8 cellular contexts compared by ENCODE assay signal in the genomic region with DNA sequence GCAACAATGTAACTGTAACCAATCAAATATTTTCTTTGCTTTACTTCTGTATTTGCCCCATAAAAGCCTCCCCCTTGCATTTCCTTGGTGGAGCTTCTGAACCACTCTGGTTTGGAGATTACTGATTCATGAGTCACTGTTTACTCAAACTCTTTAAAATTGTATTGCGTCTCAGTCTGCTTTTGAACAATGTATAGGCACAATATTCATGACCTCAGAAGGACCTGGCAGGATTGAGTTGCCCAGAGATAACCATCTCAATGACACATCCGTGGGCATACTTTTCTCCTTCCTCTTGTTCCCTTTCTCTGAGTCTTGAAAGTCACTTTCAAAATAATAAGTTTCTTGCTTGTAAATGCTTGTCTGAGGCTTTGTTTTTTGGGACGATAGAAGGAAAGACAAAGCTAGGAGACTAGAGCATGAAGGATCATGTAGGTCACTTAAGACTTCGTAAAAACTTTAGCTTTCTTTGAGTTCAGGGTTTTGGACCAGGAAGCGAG. TPM values are rescaled to one million over a fixed set of nuclear protein-coding genes. Genes with fewer than 3 reads are reported as not detected.
DNase-seq lines count a peak whose midpoint lies in the region; ATAC-seq, FAIRE-seq and TF ChIP-seq lines count a peak whose summit lies in the region.

No MANE protein-coding gene starts in this region.

- no peak overlapping the region for H3K4me2 ChIP-seq in HepG2 (ENCODE audit: low read depth, low read length)

- no peaks in the 10 kb centered on the region for H3K79me2 ChIP-seq in HepG2 (ENCODE audit: insufficient read depth, low read length)

- 16% methylated on average over 5 of the region's 5 CpGs for WGBS in HepG2 (ENCODE audit: low lambda C conversion rate)
- 49% methylated on average over 5 of the region's 5 CpGs for WGBS in right lobe of liver (ENCODE audit: insufficient coverage, low coverage, low lambda C conversion rate, missing lambda C conversion rate)
- WGBS in transverse colon (ENCODE audit: low coverage in 1 of 2), 2 donors, result 42 to 49% methylated on average over 4 to 5 of the region's 5 CpGs

- POLR2A ChIA-PET in HepG2 (lab: Yijun Ruan, JAX), result no interaction called here

- in situ Hi-C loops in HepG2 (cut with HindIII; ENCODE audit: extremely low pct_ligation_motif_present, low pct_unique_long_range_greater_than_20kb), result no loop called here
- in situ Hi-C loops in transverse colon (cut with MboI; ENCODE audit: low pct_ligation_motif_present in 1 of 4, low pct_unique_long_range_greater_than_20kb in 1 of 4, low sequenced_read_pairs in 3 of 4), result no loop called here

- DNase-seq in HepG2 (ENCODE audit: low spot score) (peak; percentile 83), right lobe of liver (no peak), LoVo (ENCODE audit: low spot score) (peak; percentile 89), dedifferentiated amniotic fluid mesenchymal stem cell (ENCODE audit: extremely low spot score) (peak; percentile 93), transverse colon (no peak), NCI-H446 treated with DMSO at 0.1 percent for 48 hours (lab: John Stamatoyannopoulos, UW) (no peak), Right ventricle myocardium superior (no peak)

- CTCF ChIA-PET in HepG2 (lab: Yijun Ruan, JAX; ENCODE audit: low intra/inter-chr PET ratio, low total read pairs), result no interaction called here

- no peaks in the 10 kb centered on the region for H3K9me3 ChIP-seq in HepG2 (ENCODE audit: low read length)
- no peaks in the 10 kb centered on the region for H3K9me3 ChIP-seq in right lobe of liver
- H3K9me3 ChIP-seq in transverse colon, result no peaks in the 10 kb centered on the region

- no peak overlapping the region for H2AFZ ChIP-seq in HepG2 (ENCODE audit: low read length)

- no peaks in the 10 kb centered on the region for H4K20me1 ChIP-seq in HepG2 (ENCODE audit: insufficient read depth, low read length)

- H3K36me3 ChIP-seq in HepG2 (replicated peaks in 1 of 2; ENCODE audit: control insufficient read depth in 1 of 2, insufficient read depth in 2 of 2, low read length in 2 of 2) (no peaks in the 10 kb centered on the region), right lobe of liver (no peaks in the 10 kb centered on the region), transverse colon (no peaks in the 10 kb centered on the region)

- no peak overlapping the region for H3K9ac ChIP-seq in HepG2 (ENCODE audit: insufficient read depth, low read depth, low read length)

- H3K27ac ChIP-seq in HepG2 (ENCODE audit: extremely low read length, insufficient read depth, low read length) (no peak overlapping the region), right lobe of liver (no peak overlapping the region), transverse colon (peak overlapping the region; percentile 4 to 62 (median 53))

- no TSS peak for BruUV-seq in HepG2 (replicated peaks; lab: Mats Ljungman, UMichigan)

- ATAC-seq in HepG2, result peak; percentile 81
- no peak for ATAC-seq in right lobe of liver
- ATAC-seq in HG02885 (IDR thresholded peaks at IDR 0.05; ENCODE audit: poor library complexity, unreplicated experiment), result no peak
- no peak for ATAC-seq in Right ventricle myocardium superior (ENCODE audit: poor library complexity)

- H3K27me3 ChIP-seq in HepG2 (ENCODE audit: control insufficient read depth in 1 of 2, insufficient read depth in 2 of 2, low read length in 2 of 2), result no peaks in the 10 kb centered on the region
- H3K27me3 ChIP-seq in right lobe of liver, result peaks cover 0 to 5% of the 10 kb centered on the region in 2 donors
- H3K27me3 ChIP-seq in transverse colon, result no peaks in the 10 kb centered on the region

- TF ChIP-seq POLR2A in HepG2 (IDR thresholded peaks at IDR 0.05; ENCODE audit: insufficient read depth in 1 of 2, low read depth in 2 of 2, low read length in 2 of 2) (no peak), right lobe of liver (IDR thresholded peaks at IDR 0.05) (no peak), transverse colon (IDR thresholded peaks at IDR 0.05) (no peak)

- TF ChIP-seq CTCF in HepG2 (CRISPR knock-in tag; IDR thresholded peaks at IDR 0.05) (no peak), right lobe of liver (IDR thresholded peaks at IDR 0.05) (no peak), transverse colon (IDR thresholded peaks at IDR 0.05) (no peak)

- no peak for TF ChIP-seq RAD21 in HepG2 (CRISPR knock-in tag; IDR thresholded peaks at IDR 0.05)

- TF ChIP-seq EP300 in HepG2 (IDR thresholded peaks at IDR 0.05; ENCODE audit: low read depth in 2 of 2, low read length in 2 of 2) (peak in 1 of 2 experiments; percentile 41; a peak in 2 of 4 replicates), HepG2 (CRISPR knock-in tag; IDR thresholded peaks at IDR 0.05; ENCODE audit: borderline replicate concordance) (no peak), transverse colon (IDR thresholded peaks at IDR 0.05; ENCODE audit: low read depth) (no peak)

- H3K4me1 ChIP-seq in HepG2 (ENCODE audit: insufficient read depth, low read length) (peaks cover 14% of the 10 kb centered on the region), right lobe of liver (no peaks in the 10 kb centered on the region), transverse colon (peaks cover 0 to 17% (median 1%) of the 10 kb centered on the region in 4 donors)

- H3K4me3 ChIP-seq in HepG2 (replicated peaks in 1 of 3; ENCODE audit: insufficient read depth in 1 of 3, low read depth in 2 of 3, low read length in 3 of 3) (no peak overlapping the region), right lobe of liver (no peak overlapping the region), transverse colon (no peak overlapping the region)

- intact Hi-C loops in HepG2 (cut with micrococcal nuclease; ENCODE audit: unreplicated experiment), result no loop called here
- intact Hi-C loops in right lobe of liver (cut with DNase I), result no loop called here
- intact Hi-C loops in transverse colon (cut with DNase I; ENCODE audit: low total_unique reads), result no loop called here
- intact Hi-C loops in Right ventricle myocardium superior (cut with DNase I), result no loop called here

- FAIRE-seq in HepG2 (lab: Jason Lieb, UNC), result peak; percentile 39

TF ChIP-seq in HepG2, 621 proteins besides CTCF, POLR2A, EP300 and RAD21 (continues in another document):
- TF ChIP-seq, protein P1, sequence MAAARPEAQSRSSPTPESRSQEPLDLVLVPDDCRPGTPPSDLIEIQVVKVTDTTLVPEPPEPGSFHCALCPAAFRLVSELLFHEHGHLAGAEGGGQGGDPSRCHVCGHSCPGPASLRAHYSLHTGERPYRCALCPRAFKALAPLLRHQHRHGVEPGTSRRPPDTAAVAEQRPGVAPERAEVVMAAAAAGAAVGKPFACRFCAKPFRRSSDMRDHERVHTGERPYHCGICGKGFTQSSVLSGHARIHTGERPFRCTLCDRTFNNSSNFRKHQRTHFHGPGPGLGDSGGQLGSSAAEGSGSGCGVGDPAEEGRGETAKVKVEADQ (CRISPR knock-in tag; IDR thresholded peaks at IDR 0.05; ENCODE audit: borderline replicate concordance), result no peak
- TF ChIP-seq, protein P2, sequence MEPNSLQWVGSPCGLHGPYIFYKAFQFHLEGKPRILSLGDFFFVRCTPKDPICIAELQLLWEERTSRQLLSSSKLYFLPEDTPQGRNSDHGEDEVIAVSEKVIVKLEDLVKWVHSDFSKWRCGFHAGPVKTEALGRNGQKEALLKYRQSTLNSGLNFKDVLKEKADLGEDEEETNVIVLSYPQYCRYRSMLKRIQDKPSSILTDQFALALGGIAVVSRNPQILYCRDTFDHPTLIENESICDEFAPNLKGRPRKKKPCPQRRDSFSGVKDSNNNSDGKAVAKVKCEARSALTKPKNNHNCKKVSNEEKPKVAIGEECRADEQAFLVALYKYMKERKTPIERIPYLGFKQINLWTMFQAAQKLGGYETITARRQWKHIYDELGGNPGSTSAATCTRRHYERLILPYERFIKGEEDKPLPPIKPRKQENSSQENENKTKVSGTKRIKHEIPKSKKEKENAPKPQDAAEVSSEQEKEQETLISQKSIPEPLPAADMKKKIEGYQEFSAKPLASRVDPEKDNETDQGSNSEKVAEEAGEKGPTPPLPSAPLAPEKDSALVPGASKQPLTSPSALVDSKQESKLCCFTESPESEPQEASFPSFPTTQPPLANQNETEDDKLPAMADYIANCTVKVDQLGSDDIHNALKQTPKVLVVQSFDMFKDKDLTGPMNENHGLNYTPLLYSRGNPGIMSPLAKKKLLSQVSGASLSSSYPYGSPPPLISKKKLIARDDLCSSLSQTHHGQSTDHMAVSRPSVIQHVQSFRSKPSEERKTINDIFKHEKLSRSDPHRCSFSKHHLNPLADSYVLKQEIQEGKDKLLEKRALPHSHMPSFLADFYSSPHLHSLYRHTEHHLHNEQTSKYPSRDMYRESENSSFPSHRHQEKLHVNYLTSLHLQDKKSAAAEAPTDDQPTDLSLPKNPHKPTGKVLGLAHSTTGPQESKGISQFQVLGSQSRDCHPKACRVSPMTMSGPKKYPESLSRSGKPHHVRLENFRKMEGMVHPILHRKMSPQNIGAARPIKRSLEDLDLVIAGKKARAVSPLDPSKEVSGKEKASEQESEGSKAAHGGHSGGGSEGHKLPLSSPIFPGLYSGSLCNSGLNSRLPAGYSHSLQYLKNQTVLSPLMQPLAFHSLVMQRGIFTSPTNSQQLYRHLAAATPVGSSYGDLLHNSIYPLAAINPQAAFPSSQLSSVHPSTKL (CRISPR knock-in tag; IDR thresholded peaks at IDR 0.05), result peak; percentile 78

RNA-seq across cellular contexts. Expression of a gene that starts 57.1 kb away (rescaled TPM):
- total RNA-seq in HepG2 (2016; rRNA removed; fragmentation: Illumina TruSeq; extraction: Trizol), result not detected in 2 replicates
- total RNA-seq in HepG2 (2016; cell fraction: cytosol; rRNA removed; fragmentation: Illumina TruSeq; extraction: Trizol; ENCODE audit: low read depth), result not detected in 2 replicates
- not detected in 2 replicates for total RNA-seq in HepG2 (2016; cell fraction: insoluble cytoplasmic fraction; rRNA removed; fragmentation: Illumina TruSeq; extraction: Trizol)
- not detected in 2 replicates for total RNA-seq in HepG2 (2016; cell fraction: membrane; rRNA removed; fragmentation: Illumina TruSeq; extraction: Trizol)
- total RNA-seq in HepG2 (2016; cell fraction: nucleus; rRNA removed; fragmentation: Illumina TruSeq; extraction: Trizol), result not detected in 2 replicates
- polyA plus RNA-seq in HepG2 (2011; rRNA removed), result not detected in 2 replicates
- polyA plus RNA-seq in HepG2 (2011; cell fraction: cytosol; rRNA removed), result not detected in 2 replicates
- not detected in 2 replicates for polyA plus RNA-seq in HepG2 (2011; cell fraction: nucleus; rRNA removed)
- polyA plus RNA-seq in HepG2 (2012), result not detected in 2 replicates
- polyA plus RNA-seq in HepG2 (2016; cell fraction: cytosol; fragmentation: Illumina TruSeq; extraction: Trizol; ENCODE audit: low read depth), result not detected in 2 replicates
- polyA plus RNA-seq in HepG2 (2016; cell fraction: insoluble cytoplasmic fraction; fragmentation: Illumina TruSeq; extraction: Trizol; ENCODE audit: low read depth), result not detected in 2 replicates
- not detected in 2 replicates for polyA plus RNA-seq in HepG2 (2016; cell fraction: membrane; fragmentation: Illumina TruSeq; extraction: Trizol; ENCODE audit: low read depth)
- not detected in 2 replicates for polyA plus RNA-seq in HepG2 (2016; cell fraction: nucleus; fragmentation: Illumina TruSeq; extraction: Trizol; ENCODE audit: insufficient read depth, low read depth)
- polyA minus RNA-seq in HepG2 (2011; rRNA and poly(A)+ RNA removed; ENCODE audit: low replicate concordance), result not detected in 2 replicates
- not detected in 2 replicates for polyA minus RNA-seq in HepG2 (2011; cell fraction: cytosol; rRNA and poly(A)+ RNA removed)
- polyA minus RNA-seq in HepG2 (2011; cell fraction: nucleus; rRNA and poly(A)+ RNA removed), result not detected in 2 replicates
- total RNA-seq in right lobe of liver, result not detected
- not detected for total RNA-seq in transverse colon
- total RNA-seq in Right ventricle myocardium superior, result not detected

Comparison
In these comparisons a context has a peak if more than half of its experiments do, and no peak if none do; other contexts are left out.
1. DNase-seq: peak in HepG2 (single experiment), LoVo (single experiment) and dedifferentiated amniotic fluid mesenchymal stem cell (single experiment); none in right lobe of liver (0 of 3), transverse colon (single experiment), NCI-H446 treated with DMSO at 0.1 percent for 48 hours (single experiment) and Right ventricle myocardium superior (single experiment).
2. H3K27ac ChIP-seq: peak in transverse colon (4 of 4); none in HepG2 (single experiment) and right lobe of liver (0 of 3).